ENCODE assay signal across 11 cellular contexts in the genomic region with DNA sequence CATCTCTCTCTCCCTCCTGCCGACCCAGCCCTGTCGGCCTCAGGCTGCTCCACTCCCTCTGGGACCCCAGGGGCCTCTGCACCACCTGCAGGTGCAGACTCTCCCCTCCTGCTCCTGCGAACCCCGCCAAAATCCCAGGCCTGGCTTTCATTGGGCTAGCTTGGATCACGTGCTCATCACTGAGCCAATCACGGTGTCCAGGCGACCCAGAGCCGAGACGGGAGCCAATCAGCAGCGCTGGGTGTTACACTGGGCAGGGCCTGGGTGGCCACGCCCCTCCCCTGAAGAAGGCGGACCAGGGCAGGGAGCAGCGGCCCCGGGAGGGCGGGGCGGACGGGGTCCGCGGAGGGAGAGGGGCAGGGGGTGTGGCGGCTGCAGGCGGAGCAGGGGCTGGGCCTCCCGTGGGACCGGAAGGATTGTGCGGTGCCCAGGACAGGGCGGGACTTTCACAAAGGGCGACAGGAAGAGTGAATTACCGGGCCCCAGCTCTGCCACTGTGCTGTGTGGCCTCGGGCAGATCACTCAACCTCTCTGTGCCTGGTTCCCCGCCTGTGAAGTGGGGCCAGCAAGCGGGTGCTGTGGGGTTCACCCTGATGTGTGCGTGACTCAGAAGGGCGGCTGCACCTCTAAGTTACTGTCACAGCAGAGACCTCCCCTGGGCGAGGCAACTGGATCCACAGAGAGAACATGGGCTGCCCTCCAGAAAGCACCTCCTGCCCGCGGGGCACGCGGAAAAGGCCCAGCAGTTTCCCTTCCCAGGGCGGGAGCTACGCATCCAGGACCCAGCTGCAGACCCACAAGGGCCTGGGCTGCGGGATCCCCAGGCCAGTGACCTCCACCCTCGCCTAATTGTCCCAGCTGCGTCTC.
DNase-seq lines count a peak whose midpoint lies in the region; ATAC-seq lines count a peak whose summit lies in the region.
"Had no signal": no experiment of that assay in that cellular context is flagged by ENCODE, and none has a peak within 500 bp of the region (broad histone marks: within the 10 kb centered on the region; RNA-seq: fewer than 3 reads in every experiment).

No MANE protein-coding gene starts in this region.

- H3K27ac ChIP-seq in BLaER1 (peak overlapping the region; percentile 85), GM23248 (no peak overlapping the region)

- DNase-seq in GM23248 = peak; percentile 31
- DNase-seq in SK-N-DZ (ENCODE audit: low spot score) = peak; percentile 67
- peak; percentile 44 for DNase-seq in iPS-NIHi7 (ENCODE audit: extremely low spot score)
- no peak for DNase-seq in activated CD8-positive, alpha-beta memory T cell treated with anti-CD3 and anti-CD28 coated beads, Interleukin-2, amount 50 U/mL, for 48 hours
- DNase-seq: NCI-H226; stimulated activated CD4-positive, alpha-beta T cell treated with anti-CD3 and anti-CD28 coated beads, Interleukin-4, amount 100 ng/mL, for 1 hour; substantia nigra had no signal

- H4K20me1 ChIP-seq in BLaER1 (no peaks in the 10 kb centered on the region), GM23248 (ENCODE audit: insufficient read depth) (no peaks in the 10 kb centered on the region)

- no peaks in the 10 kb centered on the region for H3K9me2 ChIP-seq in GM23248 (ENCODE audit: insufficient read depth)

- ATAC-seq in HG03175 (IDR thresholded peaks at IDR 0.05; ENCODE audit: unreplicated experiment) (no peak), HG03469 (IDR thresholded peaks at IDR 0.05; ENCODE audit: unreplicated experiment) (no peak), HG02588 (IDR thresholded peaks at IDR 0.05; ENCODE audit: unreplicated experiment) (no peak)

- H3K36me3 ChIP-seq in BLaER1 (peaks cover 16% of the 10 kb centered on the region; the same call in 1 of the 2 replicates), GM23248 (ENCODE audit: low read depth) (no peaks in the 10 kb centered on the region)

- peak overlapping the region; percentile 80 for H3K4me2 ChIP-seq in BLaER1
- H3K4me2 ChIP-seq in GM23248 (ENCODE audit: unreplicated experiment) = no peak overlapping the region

- 64 to 66% methylated on average over 29 to 42 of the region's 42 CpGs for WGBS in GM23248 (ENCODE audit: low coverage in 1 of 2, low lambda C conversion rate in 2 of 2, missing lambda C conversion rate in 2 of 2), 2 experiments

- H3K4me1 ChIP-seq in BLaER1 (peaks cover 98% of the 10 kb centered on the region), GM23248 (ENCODE audit: insufficient read depth) (peaks cover 4% of the 10 kb centered on the region; the same call in 1 of the 2 replicates)

- in situ Hi-C loops in GM23248 (cut with MboI) = no loop called here

- H3K27me3 ChIP-seq in BLaER1 = no peaks in the 10 kb centered on the region
- peaks cover 76% of the 10 kb centered on the region for H3K27me3 ChIP-seq in GM23248 (replicated peaks; ENCODE audit: insufficient read depth)

- no peak overlapping the region for H2AFZ ChIP-seq in GM23248

- H3K4me3 ChIP-seq in BLaER1 = peak overlapping the region; percentile 41; the same call in 1 of the 2 replicates
- no peak overlapping the region for H3K4me3 ChIP-seq in GM23248

- peaks cover 22% of the 10 kb centered on the region for H3K9me3 ChIP-seq in BLaER1
- H3K9me3 ChIP-seq in GM23248 (ENCODE audit: low read depth) = no peaks in the 10 kb centered on the region

- no peaks in the 10 kb centered on the region for H3K79me2 ChIP-seq in GM23248 (ENCODE audit: insufficient read depth)

- H3F3A ChIP-seq in GM23248 (ENCODE audit: insufficient read depth) = no peaks in the 10 kb centered on the region

- H3K9ac ChIP-seq in BLaER1 = peak overlapping the region; percentile 67; the same call in 1 of the 2 replicates
- no peak overlapping the region for H3K9ac ChIP-seq in GM23248
